1 cellular context compared by ENCODE assay signal in genomic region chr6:157981395-157982296, GRCh38.
TF ChIP-seq lines count a peak whose summit lies in the region.

TSS of gene SYNJ2 (plus strand) at chr6:157981863. CDS start at chr6:157981962, 99 bp downstream.

TF ChIP-seq in HepG2, 621 proteins besides CTCF, POLR2A, EP300 and RAD21 (continued from another document and continues in another):
- TF ChIP-seq ZBTB2 (CRISPR knock-in tag; IDR thresholded peaks at IDR 0.05; ENCODE audit: low read depth) (peak; percentile 86), NCOR1 (IDR thresholded peaks at IDR 0.05; ENCODE audit: borderline replicate concordance, low read length) (no peak), ZNF232 (CRISPR knock-in tag; IDR thresholded peaks at IDR 0.05; ENCODE audit: borderline replicate concordance) (no peak), PRPF4 (IDR thresholded peaks at IDR 0.05; ENCODE audit: low read depth, low read length, poor library complexity, severe bottlenecking) (no peak), HDAC6 (IDR thresholded peaks at IDR 0.05; ENCODE audit: low read depth, low read length) (no peak), HMGXB3 (CRISPR knock-in tag; IDR thresholded peaks at IDR 0.05; ENCODE audit: borderline replicate concordance) (no peak), SP4 (CRISPR knock-in tag; IDR thresholded peaks at IDR 0.05) (peak; percentile 72), ZNF609 (CRISPR knock-in tag; IDR thresholded peaks at IDR 0.05; ENCODE audit: borderline replicate concordance) (0 out of 2 replicates have a peak, but pooled peaks have one; percentile 5), NCOA1 (CRISPR knock-in tag; IDR thresholded peaks at IDR 0.05) (no peak), ZNF710 (CRISPR knock-in tag; IDR thresholded peaks at IDR 0.05; ENCODE audit: borderline replicate concordance) (peak; percentile 68; the same call in 1 of the 2 replicates), ZNF569 (CRISPR knock-in tag; IDR thresholded peaks at IDR 0.05; ENCODE audit: borderline replicate concordance) (no peak), RFX3 (CRISPR knock-in tag; IDR thresholded peaks at IDR 0.05) (no peak), MTA3 (CRISPR knock-in tag; IDR thresholded peaks at IDR 0.05) (no peak), SCMH1 (CRISPR knock-in tag; IDR thresholded peaks at IDR 0.05; ENCODE audit: borderline replicate concordance) (no peak), MAFK (conservative IDR thresholded peaks at IDR 0.05 in 1 of 2, IDR thresholded peaks at IDR 0.05 in 1 of 2; ENCODE audit: low read length in 2 of 2) (no peak), ISL2 (CRISPR knock-in tag; IDR thresholded peaks at IDR 0.05) (peak; percentile 24), AKAP8 (CRISPR knock-in tag; IDR thresholded peaks at IDR 0.05) (no peak; the same call in 1 of the 2 replicates), AHR (CRISPR knock-in tag; IDR thresholded peaks at IDR 0.05) (no peak; the same call in 1 of the 2 replicates), MIXL1 (CRISPR knock-in tag; IDR thresholded peaks at IDR 0.05) (no peak; the same call in 1 of the 2 replicates), REST (IDR thresholded peaks at IDR 0.05; ENCODE audit: borderline replicate concordance in 1 of 2, low read depth in 1 of 2, low read length in 2 of 2) (no peak; a peak in 1 of 4 replicates), NR1H2 (CRISPR knock-in tag; IDR thresholded peaks at IDR 0.05; ENCODE audit: borderline replicate concordance, low read depth) (peak; percentile 76; the same call in 1 of the 2 replicates), ZNF383 (CRISPR knock-in tag; IDR thresholded peaks at IDR 0.05; ENCODE audit: borderline replicate concordance) (0 out of 2 replicates have a peak, but pooled peaks have one; percentile 3), CAMTA2 (CRISPR knock-in tag; IDR thresholded peaks at IDR 0.05; ENCODE audit: borderline replicate concordance) (no peak), HCFC1 (IDR thresholded peaks at IDR 0.05; ENCODE audit: low read depth, low read length) (no peak), MLLT10 (CRISPR knock-in tag; IDR thresholded peaks at IDR 0.05) (no peak), ZUFSP (CRISPR knock-in tag; IDR thresholded peaks at IDR 0.05; ENCODE audit: borderline replicate concordance) (no peak), NCOA2 (CRISPR knock-in tag; IDR thresholded peaks at IDR 0.05) (peak; percentile 33), ZNF124 (CRISPR knock-in tag; IDR thresholded peaks at IDR 0.05) (no peak; the same call in 1 of the 2 replicates), ZNF18 (CRISPR knock-in tag; IDR thresholded peaks at IDR 0.05; ENCODE audit: insufficient replicate concordance) (no peak), ZSCAN25 (CRISPR knock-in tag; IDR thresholded peaks at IDR 0.05) (no peak), CBX2 (IDR thresholded peaks at IDR 0.05; ENCODE audit: low read depth, low read length) (no peak), CBX2 (CRISPR knock-in tag; IDR thresholded peaks at IDR 0.05; ENCODE audit: low read depth) (no peak), ZFP36L1 (CRISPR knock-in tag; IDR thresholded peaks at IDR 0.05) (0 out of 2 replicates have a peak, but pooled peaks have one; percentile 30), TCF7 (IDR thresholded peaks at IDR 0.05; ENCODE audit: low read depth) (no peak), ATF7 (IDR thresholded peaks at IDR 0.05) (no peak), ATF7 (CRISPR knock-in tag; IDR thresholded peaks at IDR 0.05) (no peak), ZNF282 (IDR thresholded peaks at IDR 0.05; ENCODE audit: partially characterized antibody) (no peak), MBNL3 (CRISPR knock-in tag; conservative IDR thresholded peaks at IDR 0.05) (no peak), ZMAT5 (CRISPR knock-in tag; IDR thresholded peaks at IDR 0.05; ENCODE audit: borderline replicate concordance, low read depth) (no peak)
